ENCODE assay signal across 11 cellular contexts in genomic region chr3:192090586-192090985, GRCh38.
A peak's percentile ranks its signal among the peaks of the same experiment; 100 is the strongest.
DNase-seq lines count a peak whose midpoint lies in the region; ATAC-seq and TF ChIP-seq lines count a peak whose summit lies in the region.
"Had no signal": no experiment of that assay in that cellular context is flagged by ENCODE, and none has a peak within 500 bp of the region (broad histone marks: within the 10 kb centered on the region; RNA-seq: fewer than 3 reads in every experiment).

No MANE protein-coding gene starts in this region.

- H3K27ac ChIP-seq in left lung: no peak overlapping the region

- no peaks in the 10 kb centered on the region for H3K4me1 Mint-ChIP-seq in endothelial cell (ENCODE audit: unreplicated experiment)
- H3K4me1 Mint-ChIP-seq in activated CD8-positive, alpha-beta T cell treated with anti-CD3 and anti-CD28 coated beads for 36 hours (ENCODE audit: low read depth): no peaks in the 10 kb centered on the region

- no peaks in the 10 kb centered on the region for H3K9me3 Mint-ChIP-seq in endothelial cell (ENCODE audit: unreplicated experiment)
- H3K9me3 Mint-ChIP-seq in activated CD8-positive, alpha-beta T cell treated with anti-CD3 and anti-CD28 coated beads for 36 hours: no peaks in the 10 kb centered on the region

- H3K27me3 ChIP-seq in left lung: no peaks in the 10 kb centered on the region

- in situ Hi-C loops in GM13976 (cut with MboI; ENCODE audit: low sequenced_read_pairs, unreplicated experiment): no loop called here

- H3K27me3 Mint-ChIP-seq in endothelial cell (ENCODE audit: unreplicated experiment): no peaks in the 10 kb centered on the region
- no peaks in the 10 kb centered on the region for H3K27me3 Mint-ChIP-seq in activated CD8-positive, alpha-beta T cell treated with anti-CD3 and anti-CD28 coated beads for 36 hours

- no peaks in the 10 kb centered on the region for H3K36me3 Mint-ChIP-seq in endothelial cell (ENCODE audit: low read depth, unreplicated experiment)
- H3K36me3 Mint-ChIP-seq in activated CD8-positive, alpha-beta T cell treated with anti-CD3 and anti-CD28 coated beads for 36 hours (ENCODE audit: low read depth): no peaks in the 10 kb centered on the region

- ATAC-seq in GM21515 (IDR thresholded peaks at IDR 0.05; ENCODE audit: unreplicated experiment) (peak; percentile 69), HG03378 (IDR thresholded peaks at IDR 0.05; ENCODE audit: unreplicated experiment) (peak; percentile 70), left lung (no peak)
- no peak for ATAC-seq in activated CD8-positive, alpha-beta T cell treated with anti-CD3 and anti-CD28 coated beads for 36 hours
- ATAC-seq: Panc1 had no signal

- no peak overlapping the region for H3K27ac Mint-ChIP-seq in endothelial cell (ENCODE audit: unreplicated experiment)
- no peak overlapping the region for H3K27ac Mint-ChIP-seq in activated CD8-positive, alpha-beta T cell treated with anti-CD3 and anti-CD28 coated beads for 36 hours

- DNase-seq in GM13976 (ENCODE audit: low spot score) (peak; percentile 21), endothelial cell (ENCODE audit: low spot score) (peak; percentile 10), left lung (no peak), NK-92 (lab: John Stamatoyannopoulos, UW; ENCODE audit: unreplicated experiment) (no peak), NOMO-1 treated with dmso at 0.1 percent for 144 hours (lab: John Stamatoyannopoulos, UW; ENCODE audit: unreplicated experiment) (no peak)
- DNase-seq in activated CD8-positive, alpha-beta T cell treated with anti-CD3 and anti-CD28 coated beads for 36 hours: no peak
- DNase-seq: activated effector memory CD4-positive, alpha-beta T cell treated with anti-CD3 and anti-CD28 coated beads, Interleukin-2, amount 50 U/mL, for 16 hours; head of caudate nucleus had no signal

- H3K4me3 ChIP-seq in left lung: no peak overlapping the region

- H3K9me3 ChIP-seq in left lung: peaks cover 0 to 2% of the 10 kb centered on the region in 2 donors

- no peaks in the 10 kb centered on the region for H3K36me3 ChIP-seq in left lung

- no peaks in the 10 kb centered on the region for H3K4me1 ChIP-seq in left lung

- no peak overlapping the region for H3K4me3 Mint-ChIP-seq in endothelial cell (ENCODE audit: unreplicated experiment)
- no peak overlapping the region for H3K4me3 Mint-ChIP-seq in activated CD8-positive, alpha-beta T cell treated with anti-CD3 and anti-CD28 coated beads for 36 hours

- intact Hi-C loops in left lung (cut with DNase I): no loop called here
- intact Hi-C loops in activated CD8-positive, alpha-beta T cell treated with anti-CD3 and anti-CD28 coated beads for 36 hours (cut with micrococcal nuclease): no loop called here

- CTCF ChIA-PET in activated CD8-positive, alpha-beta T cell treated with anti-CD3 and anti-CD28 coated beads for 36 hours (lab: Charles Lee): no interaction called here

- TF ChIP-seq CTCF in GM13976 (IDR thresholded peaks at IDR 0.05; ENCODE audit: borderline replicate concordance, control extremely low read depth, extremely low read depth, insufficient read depth, missing control alignments): peak; percentile 12
- no peak for TF ChIP-seq CTCF in endothelial cell (IDR thresholded peaks at IDR 0.05; ENCODE audit: unreplicated experiment)
- TF ChIP-seq CTCF in left lung (IDR thresholded peaks at IDR 0.05): no peak
- no peak for TF ChIP-seq CTCF in activated CD8-positive, alpha-beta T cell treated with anti-CD3 and anti-CD28 coated beads for 36 hours (IDR thresholded peaks at IDR 0.05)

- POLR2A ChIA-PET in activated CD8-positive, alpha-beta T cell treated with anti-CD3 and anti-CD28 coated beads for 36 hours (lab: Charles Lee): no interaction called here

Comparison
In these comparisons a context has a peak if more than half of its experiments do, and no peak if none do; other contexts are left out.
1. DNase-seq: peak in GM13976 (single experiment) and endothelial cell (single experiment); none in left lung (0 of 2), activated CD8-positive, alpha-beta T cell treated with anti-CD3 and anti-CD28 coated beads for 36 hours (single experiment), NK-92 (single experiment) and NOMO-1 treated with dmso at 0.1 percent for 144 hours (single experiment).
2. ATAC-seq: peak in GM21515 (single experiment) and HG03378 (single experiment); none in left lung (single experiment) and activated CD8-positive, alpha-beta T cell treated with anti-CD3 and anti-CD28 coated beads for 36 hours (single experiment).